Comparison of ENCODE assay signal across 9 cellular contexts in genomic region chr14:24289649-24290283, GRCh38. TPM values are rescaled to one million over a fixed set of nuclear protein-coding genes. Genes with fewer than 3 reads are reported as not detected.
A peak's percentile ranks its signal among the peaks of the same experiment; 100 is the strongest.
DNase-seq lines count a peak whose midpoint lies in the region; ATAC-seq lines count a peak whose summit lies in the region.
"Had no signal": no experiment of that assay in that cellular context is flagged by ENCODE, and none has a peak within 500 bp of the region (broad histone marks: within the 10 kb centered on the region; RNA-seq: fewer than 3 reads in every experiment).

No MANE protein-coding gene starts in this region.

- H3K79me2 ChIP-seq in trophoblast cell (ENCODE audit: control insufficient read depth, insufficient read depth, low read length, poor library complexity), result no peaks in the 10 kb centered on the region

- H3K14ac ChIP-seq in trophoblast cell (ENCODE audit: low read length), result no peak overlapping the region

- H3K27me3 ChIP-seq in trophoblast cell (ENCODE audit: insufficient read depth, low read length), result no peaks in the 10 kb centered on the region
- H3K27me3 ChIP-seq: ascending aorta had no signal

- no peak overlapping the region for H3K4me3 ChIP-seq in trophoblast cell (ENCODE audit: low read depth, low read length)
- H3K4me3 ChIP-seq: ascending aorta, skin epidermis had no signal

- no peak overlapping the region for H2AK5ac ChIP-seq in trophoblast cell (ENCODE audit: low read length)

- H3K4ac ChIP-seq in trophoblast cell (ENCODE audit: low read depth, low read length), result no peak overlapping the region

- no CpG with 5 or more reads among the region's 6 CpGs for WGBS in trophoblast cell (ENCODE audit: extremely low coverage, insufficient coverage, insufficient read length)

- H3K9ac ChIP-seq in trophoblast cell (ENCODE audit: low read length), result no peak overlapping the region

- H2AFZ ChIP-seq in trophoblast cell (ENCODE audit: insufficient read depth, low read length, poor library complexity), result no peak overlapping the region

- no peak overlapping the region for H2BK120ac ChIP-seq in trophoblast cell (ENCODE audit: insufficient read depth, low read length, poor library complexity)

- no peak overlapping the region for H3K4me3 Mint-ChIP-seq in T-helper 17 cell

- ATAC-seq in GM21360 (IDR thresholded peaks at IDR 0.05; ENCODE audit: unreplicated experiment) (peak; percentile 61), T-helper 17 cell (peak; percentile 95)

- H3K4me1 ChIP-seq in trophoblast cell (ENCODE audit: control insufficient read depth in 1 of 2, insufficient read depth in 2 of 2, low read length in 2 of 2), result peaks cover 0 to 4% of the 10 kb centered on the region in 2 experiments
- H3K4me1 ChIP-seq: ascending aorta had no signal

- H3K79me1 ChIP-seq in trophoblast cell (ENCODE audit: low read length), result no peaks in the 10 kb centered on the region

- no peak overlapping the region for H3K18ac ChIP-seq in trophoblast cell (ENCODE audit: low read length)

- no peak overlapping the region for H4K12ac ChIP-seq in trophoblast cell (ENCODE audit: low read depth, low read length)

- no peak overlapping the region for H3K4me2 ChIP-seq in trophoblast cell (ENCODE audit: low read length)

- peaks cover 11% of the 10 kb centered on the region for H3K4me1 Mint-ChIP-seq in T-helper 17 cell

- peak overlapping the region; percentile 63 for H3K27ac Mint-ChIP-seq in T-helper 17 cell

- H3K36me3 ChIP-seq in trophoblast cell (ENCODE audit: control insufficient read depth in 1 of 2, insufficient read depth in 2 of 2, low read length in 2 of 2), result peaks cover 29 to 34% of the 10 kb centered on the region in 2 experiments

- H3K36me3 Mint-ChIP-seq in T-helper 17 cell (ENCODE audit: low read depth), result peaks cover 4% of the 10 kb centered on the region

- H3K9me3 ChIP-seq in T-helper 17 cell (ENCODE audit: control insufficient read depth, low read length, poor library complexity, severe bottlenecking), result no peaks in the 10 kb centered on the region
- no peaks in the 10 kb centered on the region for H3K9me3 ChIP-seq in trophoblast cell (ENCODE audit: insufficient read depth, low read depth, low read length)
- H3K9me3 ChIP-seq: ascending aorta had no signal

- H2BK12ac ChIP-seq in trophoblast cell (ENCODE audit: low read length), result no peak overlapping the region

- no peak for DNase-seq in T-helper 17 cell
- DNase-seq in stimulated activated CD4-positive, alpha-beta T cell treated with anti-CD3 and anti-CD28 coated beads, Interleukin-2, amount 100 ng/mL, for 24 hours, result peak; percentile 61 to 69
- DNase-seq in trophoblast cell, result no peak
- no peak for DNase-seq in NCI-H1048 (lab: John Stamatoyannopoulos, UW)
- DNase-seq in anterior cingulate cortex (lab: John Stamatoyannopoulos, UW), result no peak
- DNase-seq: NCI-H2171 treated with DMSO at 0.1 percent for 48 hours had no signal

- H2BK5ac ChIP-seq in trophoblast cell (ENCODE audit: low read depth, low read length, poor library complexity), result no peak overlapping the region

- no peak overlapping the region for H4K91ac ChIP-seq in trophoblast cell (ENCODE audit: low read depth, low read length)

- no peak overlapping the region for H4K8ac ChIP-seq in trophoblast cell (ENCODE audit: low read depth, low read length)

- no peak overlapping the region for H3K27ac ChIP-seq in trophoblast cell (ENCODE audit: low read depth, low read length)
- H3K27ac ChIP-seq: ascending aorta, skin epidermis had no signal

- H3K23ac ChIP-seq in trophoblast cell (ENCODE audit: low read length), result no peak overlapping the region

- H3K27me3 Mint-ChIP-seq in T-helper 17 cell, result no peaks in the 10 kb centered on the region

RNA-seq across cellular contexts. Expression of gene DHRS1, which starts 9.8 kb away (rescaled TPM):
- 10 to 100 TPM; 24.0 to 27.0 TPM for total RNA-seq in T-helper 17 cell
- polyA plus RNA-seq in trophoblast cell (2013), result 17.9 and 20.8 TPM in 2 replicates

RNA-seq across cellular contexts. Expression of gene NOP9, which starts 9.9 kb away (rescaled TPM):
- total RNA-seq in T-helper 17 cell, result 10 to 100 TPM; 25.7 to 27.7 TPM
- polyA plus RNA-seq in trophoblast cell (2013), result 10.5 TPM in 2 replicates

RNA-seq across cellular contexts. Expression of gene CIDEB, which starts 18.0 kb away (rescaled TPM):
- 10 to 100 TPM; 14.5 to 16.8 TPM for total RNA-seq in T-helper 17 cell
- 0.04 TPM in 1 of 2 replicates, not detected in the other for polyA plus RNA-seq in trophoblast cell (2013)

RNA-seq across cellular contexts. Expression of gene RABGGTA, which starts 18.4 kb away (rescaled TPM):
- total RNA-seq in T-helper 17 cell, result 10 to 100 TPM; 54.4 to 72.1 TPM
- polyA plus RNA-seq in trophoblast cell (2013), result 37.4 and 38.2 TPM in 2 replicates

RNA-seq across cellular contexts. Expression of gene LTB4R2, which starts 20.2 kb away (rescaled TPM):
- 10 to 100 TPM; 17.3 to 23.3 TPM for total RNA-seq in T-helper 17 cell
- polyA plus RNA-seq in trophoblast cell (2013), result 2.7 and 2.9 TPM in 2 replicates

Comparison
In these comparisons a context has a peak if more than half of its experiments do, and no peak if none do; other contexts are left out.
1. DNase-seq: peak in stimulated activated CD4-positive, alpha-beta T cell treated with anti-CD3 and anti-CD28 coated beads, Interleukin-2, amount 100 ng/mL, for 24 hours (2 of 2); none in T-helper 17 cell (0 of 3), trophoblast cell (0 of 2), NCI-H1048 (single experiment) and anterior cingulate cortex (0 of 58).